8 cellular contexts compared by ENCODE assay signal in genomic region chr4:13547563-13548041, GRCh38. TPM values are rescaled to one million over a fixed set of nuclear protein-coding genes. Genes with fewer than 3 reads are reported as not detected.
DNase-seq lines count a peak whose midpoint lies in the region.

No MANE protein-coding gene starts in this region.

- H3K23ac ChIP-seq in trophoblast cell (ENCODE audit: low read length) = no peak overlapping the region

- no peak overlapping the region for H4K12ac ChIP-seq in trophoblast cell (ENCODE audit: low read depth, low read length)

- peak; percentile 67 for DNase-seq in activated CD8-positive, alpha-beta memory T cell treated with anti-CD3 and anti-CD28 coated beads for 24 hours
- no peak for DNase-seq in activated CD8-positive, alpha-beta memory T cell treated with anti-CD3 and anti-CD28 coated beads, Interleukin-2, amount 50 U/mL, for 4 hours
- DNase-seq in NCI-H345 (lab: John Stamatoyannopoulos, UW) (peak; percentile 86), trophoblast cell (no peak), NOMO-1 treated with DMSO at 0.1 percent for 48 hours (lab: John Stamatoyannopoulos, UW; ENCODE audit: unreplicated experiment) (no peak), NOMO-1 treated with dmso at 0.1 percent for 144 hours (lab: John Stamatoyannopoulos, UW; ENCODE audit: unreplicated experiment) (no peak)
- peak in 1 of 3 donors; percentile 21 for DNase-seq in effector memory CD4-positive, alpha-beta T cell
- no peak for DNase-seq in NK-92 treated with Interleukin-12 subunit alpha and Interleukin-12 subunit beta, amount 100 ng/mL, for 24 hours (lab: John Stamatoyannopoulos, UW)

- peak overlapping the region; percentile 45 for H2AFZ ChIP-seq in trophoblast cell (ENCODE audit: insufficient read depth, low read length, poor library complexity)

- H3K4me3 ChIP-seq in effector memory CD4-positive, alpha-beta T cell (ENCODE audit: insufficient read depth, low read depth, low read length, poor library complexity, severe bottlenecking) = peak overlapping the region; percentile 59
- H3K4me3 ChIP-seq in trophoblast cell (ENCODE audit: low read depth, low read length) = peak overlapping the region; percentile 50

- H3K27me3 ChIP-seq in effector memory CD4-positive, alpha-beta T cell (replicated peaks; ENCODE audit: control insufficient read depth, insufficient read depth, low read length, poor library complexity, severe bottlenecking) = peaks cover 73% of the 10 kb centered on the region
- H3K27me3 ChIP-seq in trophoblast cell (ENCODE audit: insufficient read depth, low read length) = peaks cover 42% of the 10 kb centered on the region

- H2BK12ac ChIP-seq in trophoblast cell (ENCODE audit: low read length) = no peak overlapping the region

- H3K4ac ChIP-seq in trophoblast cell (ENCODE audit: low read depth, low read length) = no peak overlapping the region

- no peak overlapping the region for H2AK5ac ChIP-seq in trophoblast cell (ENCODE audit: low read length)

- peak overlapping the region; percentile 68 for H3K4me2 ChIP-seq in trophoblast cell (ENCODE audit: low read length)

- no peak overlapping the region for H3K27ac ChIP-seq in effector memory CD4-positive, alpha-beta T cell (ENCODE audit: insufficient read depth, low read length, poor library complexity, severe bottlenecking)
- H3K27ac ChIP-seq in trophoblast cell (ENCODE audit: low read depth, low read length) = no peak overlapping the region

- no peak overlapping the region for H3K14ac ChIP-seq in trophoblast cell (ENCODE audit: low read length)

- no peak overlapping the region for H3K9ac ChIP-seq in trophoblast cell (ENCODE audit: low read length)

- no peaks in the 10 kb centered on the region for H3K79me1 ChIP-seq in trophoblast cell (ENCODE audit: low read length)

- H2BK120ac ChIP-seq in trophoblast cell (ENCODE audit: insufficient read depth, low read length, poor library complexity) = no peak overlapping the region

- H4K8ac ChIP-seq in trophoblast cell (ENCODE audit: low read depth, low read length) = peak overlapping the region; percentile 58

- H3K36me3 ChIP-seq in effector memory CD4-positive, alpha-beta T cell (ENCODE audit: control insufficient read depth, insufficient read depth, low read length) = no peaks in the 10 kb centered on the region
- no peaks in the 10 kb centered on the region for H3K36me3 ChIP-seq in trophoblast cell (ENCODE audit: control insufficient read depth in 1 of 2, insufficient read depth in 2 of 2, low read length in 2 of 2)

- peaks cover 4% of the 10 kb centered on the region for H3K9me3 ChIP-seq in effector memory CD4-positive, alpha-beta T cell (ENCODE audit: control insufficient read depth, low read length)
- peaks cover 4% of the 10 kb centered on the region for H3K9me3 ChIP-seq in trophoblast cell (ENCODE audit: insufficient read depth, low read depth, low read length)

- peaks cover 41% of the 10 kb centered on the region for H3K4me1 ChIP-seq in effector memory CD4-positive, alpha-beta T cell (ENCODE audit: control insufficient read depth, insufficient read depth, low read length, poor library complexity, severe bottlenecking)
- H3K4me1 ChIP-seq in trophoblast cell (ENCODE audit: control insufficient read depth in 1 of 2, insufficient read depth in 2 of 2, low read length in 2 of 2) = peaks cover 6 to 16% of the 10 kb centered on the region in 2 experiments

- peak overlapping the region; percentile 12 for H3K18ac ChIP-seq in trophoblast cell (ENCODE audit: low read length)

- WGBS in trophoblast cell (ENCODE audit: extremely low coverage, insufficient coverage, insufficient read length) = no CpG with 5 or more reads among the region's 50 CpGs

- no peak overlapping the region for H2BK5ac ChIP-seq in trophoblast cell (ENCODE audit: low read depth, low read length, poor library complexity)

- H3K79me2 ChIP-seq in trophoblast cell (ENCODE audit: control insufficient read depth, insufficient read depth, low read length, poor library complexity) = no peaks in the 10 kb centered on the region

- H4K91ac ChIP-seq in trophoblast cell (ENCODE audit: low read depth, low read length) = no peak overlapping the region

RNA-seq across cellular contexts. Expression of gene NKX3-2, which starts 3.3 kb away (rescaled TPM):
- 0.11 and 0.14 TPM in 2 replicates for polyA plus RNA-seq in trophoblast cell (2013)

Comparison
In these comparisons a context has a peak if more than half of its experiments do, and no peak if none do; other contexts are left out.
1. DNase-seq: peak in activated CD8-positive, alpha-beta memory T cell treated with anti-CD3 and anti-CD28 coated beads for 24 hours (single experiment) and NCI-H345 (single experiment); none in activated CD8-positive, alpha-beta memory T cell treated with anti-CD3 and anti-CD28 coated beads, Interleukin-2, amount 50 U/mL, for 4 hours (single experiment), trophoblast cell (0 of 2), NK-92 treated with Interleukin-12 subunit alpha and Interleukin-12 subunit beta, amount 100 ng/mL, for 24 hours (single experiment), NOMO-1 treated with DMSO at 0.1 percent for 48 hours (single experiment) and NOMO-1 treated with dmso at 0.1 percent for 144 hours (single experiment).